In genomic region chr20:62971211-62971949, GRCh38 we compare ENCODE assay signal across 16 cellular contexts. TPM values are rescaled to one million over a fixed set of nuclear protein-coding genes. Genes with fewer than 3 reads are reported as not detected.
A peak's percentile ranks its signal among the peaks of the same experiment; 100 is the strongest.
DNase-seq lines count a peak whose midpoint lies in the region; TF ChIP-seq lines count a peak whose summit lies in the region.
"Had no signal": no experiment of that assay in that cellular context is flagged by ENCODE, and none has a peak within 500 bp of the region (broad histone marks: within the 10 kb centered on the region; RNA-seq: fewer than 3 reads in every experiment).

No MANE protein-coding gene starts in this region.

- H3K4me1 Mint-ChIP-seq in activated naive CD4-positive, alpha-beta T cell treated with anti-CD3 and anti-CD28 coated beads, Interleukin-2, amount 10 ng/mL, durations not matched to agents 7 days and 5 days = peaks cover 15% of the 10 kb centered on the region
- peaks cover 9% of the 10 kb centered on the region for H3K4me1 Mint-ChIP-seq in activated naive CD4-positive, alpha-beta T cell treated with anti-CD3 and anti-CD28 coated beads for 36 hours (ENCODE audit: low read depth)
- peaks cover 15% of the 10 kb centered on the region for H3K4me1 Mint-ChIP-seq in activated naive CD8-positive, alpha-beta T cell (ENCODE audit: low read depth)
- H3K4me1 Mint-ChIP-seq in mesothelial cell of epicardium (peaks cover 6% of the 10 kb centered on the region), type B pancreatic cell (ENCODE audit: unreplicated experiment) (no peaks in the 10 kb centered on the region)

- H3K27ac Mint-ChIP-seq in activated naive CD4-positive, alpha-beta T cell treated with anti-CD3 and anti-CD28 coated beads, Interleukin-2, amount 10 ng/mL, durations not matched to agents 7 days and 5 days = peak overlapping the region; percentile 11
- H3K27ac Mint-ChIP-seq in activated naive CD4-positive, alpha-beta T cell treated with anti-CD3 and anti-CD28 coated beads for 36 hours = no peak overlapping the region
- no peak overlapping the region for H3K27ac Mint-ChIP-seq in activated naive CD8-positive, alpha-beta T cell
- H3K27ac Mint-ChIP-seq in mesothelial cell of epicardium = no peak overlapping the region
- H3K27ac Mint-ChIP-seq in type B pancreatic cell = no peak overlapping the region
- H3K27ac Mint-ChIP-seq: activated CD4-positive, alpha-beta memory T cell treated with anti-CD3 and anti-CD28 coated beads, Interleukin-2, amount 10 ng/mL, durations not matched to agents 7 days and 5 days had no signal

- no peak for DNase-seq in activated naive CD4-positive, alpha-beta T cell treated with anti-CD3 and anti-CD28 coated beads, Interleukin-2, amount 10 ng/mL, durations not matched to agents 7 days and 5 days
- no peak for DNase-seq in activated naive CD4-positive, alpha-beta T cell treated with anti-CD3 and anti-CD28 coated beads for 36 hours
- DNase-seq in mesothelial cell of epicardium (ENCODE audit: low spot score in 2 of 2, unreplicated experiment in 2 of 2) (no peak), type B pancreatic cell (ENCODE audit: extremely low spot score, unreplicated experiment) (no peak), NCI-H345 (lab: John Stamatoyannopoulos, UW) (no peak), cerebellar nuclear complex (lab: John Stamatoyannopoulos, UW) (no peak), G401 (ENCODE audit: low spot score) (no peak)
- DNase-seq: SIG-M5 had no signal

- peaks cover 80% of the 10 kb centered on the region for H3K27me3 Mint-ChIP-seq in activated naive CD4-positive, alpha-beta T cell treated with anti-CD3 and anti-CD28 coated beads, Interleukin-2, amount 10 ng/mL, durations not matched to agents 7 days and 5 days
- peaks cover 27% of the 10 kb centered on the region for H3K27me3 Mint-ChIP-seq in activated naive CD4-positive, alpha-beta T cell treated with anti-CD3 and anti-CD28 coated beads for 36 hours (ENCODE audit: low read depth)
- peaks cover 14% of the 10 kb centered on the region for H3K27me3 Mint-ChIP-seq in activated naive CD8-positive, alpha-beta T cell
- peaks cover 62% of the 10 kb centered on the region for H3K27me3 Mint-ChIP-seq in mesothelial cell of epicardium (ENCODE audit: low read depth)
- peaks cover 59% of the 10 kb centered on the region for H3K27me3 Mint-ChIP-seq in type B pancreatic cell

- no peaks in the 10 kb centered on the region for H3K9me3 Mint-ChIP-seq in activated naive CD4-positive, alpha-beta T cell treated with anti-CD3 and anti-CD28 coated beads, Interleukin-2, amount 10 ng/mL, durations not matched to agents 7 days and 5 days
- no peaks in the 10 kb centered on the region for H3K9me3 Mint-ChIP-seq in activated naive CD4-positive, alpha-beta T cell treated with anti-CD3 and anti-CD28 coated beads for 36 hours
- no peaks in the 10 kb centered on the region for H3K9me3 Mint-ChIP-seq in activated naive CD8-positive, alpha-beta T cell (ENCODE audit: low read depth)
- H3K9me3 Mint-ChIP-seq in mesothelial cell of epicardium (no peaks in the 10 kb centered on the region), type B pancreatic cell (no peaks in the 10 kb centered on the region)
- H3K9me3 Mint-ChIP-seq: activated CD4-positive, alpha-beta memory T cell treated with anti-CD3 and anti-CD28 coated beads, Interleukin-2, amount 10 ng/mL, durations not matched to agents 7 days and 5 days had no signal

- TF ChIP-seq CTCF in mesothelial cell of epicardium (IDR thresholded peaks at IDR 0.05; ENCODE audit: unreplicated experiment) = no peak
- no peak for TF ChIP-seq CTCF in type B pancreatic cell (conservative IDR thresholded peaks at IDR 0.05)

- H3K4me3 Mint-ChIP-seq in activated naive CD4-positive, alpha-beta T cell treated with anti-CD3 and anti-CD28 coated beads, Interleukin-2, amount 10 ng/mL, durations not matched to agents 7 days and 5 days = no peak overlapping the region
- no peak overlapping the region for H3K4me3 Mint-ChIP-seq in activated naive CD4-positive, alpha-beta T cell treated with anti-CD3 and anti-CD28 coated beads for 36 hours
- peak overlapping the region; percentile 10 for H3K4me3 Mint-ChIP-seq in activated naive CD8-positive, alpha-beta T cell
- H3K4me3 Mint-ChIP-seq in mesothelial cell of epicardium (peak overlapping the region; percentile 0), type B pancreatic cell (peak overlapping the region; percentile 0)
- H3K4me3 Mint-ChIP-seq: activated CD4-positive, alpha-beta memory T cell treated with anti-CD3 and anti-CD28 coated beads, Interleukin-2, amount 10 ng/mL, durations not matched to agents 7 days and 5 days had no signal

- intact Hi-C loops in activated naive CD4-positive, alpha-beta T cell treated with anti-CD3 and anti-CD28 coated beads for 36 hours (cut with micrococcal nuclease) = no loop called here

- no peaks in the 10 kb centered on the region for H3K36me3 Mint-ChIP-seq in activated naive CD4-positive, alpha-beta T cell treated with anti-CD3 and anti-CD28 coated beads, Interleukin-2, amount 10 ng/mL, durations not matched to agents 7 days and 5 days
- H3K36me3 Mint-ChIP-seq in activated naive CD4-positive, alpha-beta T cell treated with anti-CD3 and anti-CD28 coated beads for 36 hours (ENCODE audit: low read depth) = no peaks in the 10 kb centered on the region
- no peaks in the 10 kb centered on the region for H3K36me3 Mint-ChIP-seq in activated naive CD8-positive, alpha-beta T cell
- H3K36me3 Mint-ChIP-seq in mesothelial cell of epicardium (no peaks in the 10 kb centered on the region), type B pancreatic cell (no peaks in the 10 kb centered on the region)

- in situ Hi-C loops in G401 (cut with HindIII; ENCODE audit: low sequenced_read_pairs) = no loop called here

- CTCF ChIA-PET in activated naive CD4-positive, alpha-beta T cell treated with anti-CD3 and anti-CD28 coated beads, Interleukin-2, amount 10 ng/mL, durations not matched to agents 7 days and 5 days (lab: Charles Lee) = interaction anchor here (1.3 to 2.0 kb wide), 4 partner anchors 8 to 38 kb away, joined by 3 to 12 read pairs (median 4); no protein-coding TSS in a partner anchor
- CTCF ChIA-PET in activated naive CD4-positive, alpha-beta T cell treated with anti-CD3 and anti-CD28 coated beads for 36 hours (lab: Charles Lee) = interaction anchor here (0.6 to 1.5 kb wide), 9 partner anchors 18 to 157 kb away, joined by 3 to 12 read pairs (median 3); no protein-coding TSS in a partner anchor

RNA-seq across cellular contexts. Expression of gene SLC17A9, which starts 18.9 kb away (rescaled TPM):
- total RNA-seq in activated naive CD4-positive, alpha-beta T cell treated with anti-CD3 and anti-CD28 coated beads for 36 hours = 10 to 100 TPM; 17.4 to 20.6 TPM
- total RNA-seq in mesothelial cell of epicardium (5.3 to 7.1 TPM (median 5.7 TPM) in 3 replicates), type B pancreatic cell (ENCODE audit: low replicate concordance) (3.9 and 5.6 TPM in 2 replicates)
- total RNA-seq in G401 (2014; rRNA removed; shearing (Covaris generic)) = 1.2 TPM in 1 of 2 replicates, not detected in the other
- total RNA-seq: HT1080, PC-3 had no signal

RNA-seq across cellular contexts. Expression of gene GID8, which starts 33.4 kb away (rescaled TPM):
- 10 to 100 TPM; 32.7 to 34.0 TPM for total RNA-seq in activated naive CD4-positive, alpha-beta T cell treated with anti-CD3 and anti-CD28 coated beads for 36 hours
- 57.8 to 59.2 TPM (median 57.9 TPM) in 3 replicates for total RNA-seq in mesothelial cell of epicardium
- total RNA-seq in type B pancreatic cell (ENCODE audit: low replicate concordance) = 55.8 and 68.7 TPM in 2 replicates
- 41.0 and 49.2 TPM in 2 replicates for total RNA-seq in G401 (2014; rRNA removed; shearing (Covaris generic))

RNA-seq across cellular contexts. Expression of gene BHLHE23, which starts 35.4 kb away (rescaled TPM):
- not detected for total RNA-seq in activated naive CD4-positive, alpha-beta T cell treated with anti-CD3 and anti-CD28 coated beads for 36 hours
- not detected in 3 replicates for total RNA-seq in mesothelial cell of epicardium
- total RNA-seq in type B pancreatic cell (ENCODE audit: low replicate concordance) = not detected in 2 replicates
- total RNA-seq in G401 (2014; rRNA removed; shearing (Covaris generic)) = not detected in 2 replicates
- total RNA-seq: activated CD4-positive, alpha-beta memory T cell treated with anti-CD3 and anti-CD28 coated beads, Interleukin-2, amount 10 ng/mL, durations not matched to agents 7 days and 5 days; esophagus muscularis mucosa; gastrocnemius medialis; HT1080; mammary epithelial cell; PC-3; T-helper 1 cell treated with Interleukin-12 subunit alpha and Interleukin-12 subunit beta and Interleukin-4 antibody, amounts not matched to agents 30 ng/mL and 1 ng/mL, for 36 hours had no signal

RNA-seq across cellular contexts. Expression of gene DIDO1, which starts 45.1 kb away (rescaled TPM):
- 10 to 100 TPM; 49.5 to 50.3 TPM for total RNA-seq in activated naive CD4-positive, alpha-beta T cell treated with anti-CD3 and anti-CD28 coated beads for 36 hours
- total RNA-seq in mesothelial cell of epicardium (70.3 to 73.1 TPM (median 70.5 TPM) in 3 replicates), type B pancreatic cell (ENCODE audit: low replicate concordance) (49.7 and 58.1 TPM in 2 replicates)
- total RNA-seq in G401 (2014; rRNA removed; shearing (Covaris generic)) = 24.3 and 36.5 TPM in 2 replicates

Comparison
In these comparisons a context has a peak if more than half of its experiments do, and no peak if none do; other contexts are left out.
1. H3K4me3 Mint-ChIP-seq: peak in activated naive CD8-positive, alpha-beta T cell (single experiment), mesothelial cell of epicardium (single experiment) and type B pancreatic cell (single experiment); none in activated naive CD4-positive, alpha-beta T cell treated with anti-CD3 and anti-CD28 coated beads, Interleukin-2, amount 10 ng/mL, durations not matched to agents 7 days and 5 days (single experiment) and activated naive CD4-positive, alpha-beta T cell treated with anti-CD3 and anti-CD28 coated beads for 36 hours (single experiment).